ENCODE assay signal across 8 cellular contexts in the genomic region with DNA sequence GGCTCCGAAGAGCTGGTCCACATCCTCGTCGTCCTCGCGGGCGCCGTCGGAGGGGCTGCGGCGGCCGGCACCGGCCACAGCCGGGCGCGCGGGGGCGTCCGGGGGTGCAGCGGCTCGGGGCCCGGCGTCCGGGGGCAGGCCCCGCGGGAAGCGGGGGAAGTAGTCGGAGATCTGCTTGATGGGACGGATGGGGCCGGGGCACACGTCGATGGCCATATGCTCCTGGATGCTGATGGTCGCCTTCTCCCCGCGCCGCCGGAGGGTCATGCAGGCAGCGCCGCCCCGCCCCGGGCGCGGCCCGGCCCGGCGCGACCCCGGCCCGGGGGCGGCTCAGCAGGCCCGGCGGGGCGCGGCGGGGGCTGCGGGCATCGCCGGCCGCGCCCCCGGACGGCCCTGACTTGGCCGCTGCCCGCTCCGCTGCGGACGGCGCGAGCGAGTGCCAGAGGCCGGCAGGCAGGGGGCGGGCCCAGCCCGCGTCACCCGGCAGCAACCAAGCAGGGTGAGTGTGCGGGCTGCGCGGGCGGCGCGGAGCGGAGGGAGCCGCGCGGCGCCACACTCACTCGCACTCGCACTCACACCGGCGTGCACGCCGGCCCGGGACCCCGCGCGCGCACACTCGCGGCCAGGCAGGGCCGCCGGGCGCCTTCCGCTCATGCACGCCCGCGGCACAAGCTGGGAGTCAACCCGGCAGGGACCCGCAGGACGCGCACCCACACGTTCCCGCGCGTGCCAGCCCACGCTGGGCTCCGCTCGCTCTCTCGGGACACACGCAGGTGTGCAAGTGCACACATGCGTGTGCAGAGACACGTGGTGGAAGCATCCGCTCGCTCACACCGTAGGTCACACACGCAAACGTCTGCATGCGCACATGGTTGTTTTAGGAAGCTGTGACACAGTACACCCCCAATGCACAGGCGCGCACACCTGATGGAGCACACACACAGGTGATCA. TPM values are rescaled to one million over a fixed set of nuclear protein-coding genes. Genes with fewer than 3 reads are reported as not detected.
DNase-seq lines count a peak whose midpoint lies in the region; ATAC-seq and TF ChIP-seq lines count a peak whose summit lies in the region.

A gene (minus strand): TSS at position 438 of the 951 bp plus-strand sequence. CDS start 171 bp downstream, at position 267.

- H3K27me3 ChIP-seq in NT2/D1 (ENCODE audit: insufficient read depth, insufficient read length) = peaks cover 89% of the 10 kb centered on the region
- H3K27me3 ChIP-seq in endodermal cell (ENCODE audit: control insufficient read depth, insufficient read depth, low read length, poor library complexity, severe bottlenecking) = peaks cover 81% of the 10 kb centered on the region
- H3K27me3 ChIP-seq in mesendoderm (ENCODE audit: insufficient read depth, low read length, poor library complexity) = peaks cover 2% of the 10 kb centered on the region
- H3K27me3 ChIP-seq in suprapubic skin = peaks cover 55% of the 10 kb centered on the region

- H4K5ac ChIP-seq in mesendoderm (ENCODE audit: low read length) = no peak within 1 kb of the TSS

- TF ChIP-seq POLR2A in suprapubic skin (IDR thresholded peaks at IDR 0.05) = no peak

- peaks cover 19% of the 10 kb centered on the region for H3K4me1 ChIP-seq in NT2/D1 (ENCODE audit: insufficient read depth, insufficient read length)
- no peaks in the 10 kb centered on the region for H3K4me1 ChIP-seq in endodermal cell (ENCODE audit: control insufficient read depth, insufficient read depth, low read length)
- H3K4me1 ChIP-seq in mesendoderm (ENCODE audit: control insufficient read depth, low read depth, low read length) = no peaks in the 10 kb centered on the region
- peaks cover 36% of the 10 kb centered on the region for H3K4me1 ChIP-seq in suprapubic skin

- no peaks in the 10 kb centered on the region for H3K79me2 ChIP-seq in mesendoderm (ENCODE audit: control insufficient read depth, insufficient read depth, low read length)

- DNase-seq in COLO668 (lab: John Stamatoyannopoulos, UW; ENCODE audit: unreplicated experiment) (peak; percentile 41), NT2/D1 (ENCODE audit: low read depth, low spot score) (no peak), endodermal cell (peak; percentile 85), mesendoderm (peak; percentile 45), suprapubic skin (ENCODE audit: low spot score in 2 of 2) (no peak), NCI-H524 treated with DMSO at 0.1 percent for 48 hours (lab: John Stamatoyannopoulos, UW) (no peak)

- peak within 1 kb of the TSS; percentile 46 for H3K4ac ChIP-seq in mesendoderm (ENCODE audit: low read depth, low read length)

- no peak within 1 kb of the TSS for H2BK120ac ChIP-seq in mesendoderm (ENCODE audit: low read depth, low read length)

- H3K4me2 ChIP-seq in mesendoderm (ENCODE audit: low read length) = peak within 1 kb of the TSS; percentile 28

- ATAC-seq in GM18867 (IDR thresholded peaks at IDR 0.05; ENCODE audit: unreplicated experiment) = no peak
- ATAC-seq in HG02973 (IDR thresholded peaks at IDR 0.05; ENCODE audit: unreplicated experiment) = no peak

- peak within 1 kb of the TSS; percentile 29 for H3K23ac ChIP-seq in mesendoderm (ENCODE audit: low read length)

- H3K4me1 Mint-ChIP-seq in endodermal cell = peaks cover 4% of the 10 kb centered on the region

- no peaks in the 10 kb centered on the region for H3K36me3 Mint-ChIP-seq in endodermal cell (ENCODE audit: low read depth)

- no peak within 1 kb of the TSS for H2AK5ac ChIP-seq in mesendoderm (ENCODE audit: low read length)

- H3K9me3 ChIP-seq in NT2/D1 (ENCODE audit: insufficient read depth, low read length) (no peaks in the 10 kb centered on the region), endodermal cell (ENCODE audit: control insufficient read depth, low read length) (no peaks in the 10 kb centered on the region), suprapubic skin (no peaks in the 10 kb centered on the region)

- 15 to 28% methylated on average over 46 to 128 of the region's 128 CpGs for WGBS in endodermal cell (ENCODE audit: insufficient coverage in 1 of 2, insufficient read length in 1 of 2), 2 experiments
- no CpG with 5 or more reads among the region's 128 CpGs for WGBS in mesendoderm (ENCODE audit: extremely low coverage, insufficient coverage, low lambda C conversion rate)
- 40% methylated on average over 3 of the region's 128 CpGs for WGBS in suprapubic skin

- peak within 1 kb of the TSS; percentile 19 for H3K18ac ChIP-seq in mesendoderm (ENCODE audit: low read length)

- no peak within 1 kb of the TSS for H3K27ac Mint-ChIP-seq in endodermal cell

- H3K9ac ChIP-seq in NT2/D1 (ENCODE audit: insufficient read length, low read depth) (peak within 1 kb of the TSS; percentile 56), endodermal cell (ENCODE audit: extremely low read depth, low read length, poor library complexity, severe bottlenecking) (no peak within 1 kb of the TSS), mesendoderm (ENCODE audit: low read length) (peak within 1 kb of the TSS; percentile 38)

- H3K27ac ChIP-seq in endodermal cell (ENCODE audit: low read depth, low read length) (no peak within 1 kb of the TSS), mesendoderm (ENCODE audit: low read depth, low read length) (no peak within 1 kb of the TSS), suprapubic skin (peak within 1 kb of the TSS; percentile 62)

- H2BK15ac ChIP-seq in mesendoderm (replicated peaks; ENCODE audit: low read depth) = no peak within 1 kb of the TSS

- H3K36me3 ChIP-seq in NT2/D1 (ENCODE audit: insufficient read depth, insufficient read length, low read length) (no peaks in the 10 kb centered on the region), endodermal cell (ENCODE audit: control insufficient read depth, insufficient read depth, low read length) (no peaks in the 10 kb centered on the region), mesendoderm (ENCODE audit: control insufficient read depth, insufficient read depth, low read length) (no peaks in the 10 kb centered on the region), suprapubic skin (no peaks in the 10 kb centered on the region)

- H3K9me3 Mint-ChIP-seq in endodermal cell = no peaks in the 10 kb centered on the region

- H2BK5ac ChIP-seq in mesendoderm (ENCODE audit: low read length) = no peak within 1 kb of the TSS

- peak within 1 kb of the TSS; percentile 46 for H3K4me3 Mint-ChIP-seq in endodermal cell

- no peak within 1 kb of the TSS for H4K8ac ChIP-seq in mesendoderm (ENCODE audit: low read depth, low read length)

- H3K56ac ChIP-seq in mesendoderm (ENCODE audit: low read length) = peak within 1 kb of the TSS; percentile 75

- no peak for TF ChIP-seq CTCF in endodermal cell (conservative IDR thresholded peaks at IDR 0.05)
- TF ChIP-seq CTCF in suprapubic skin (IDR thresholded peaks at IDR 0.05) = no peak

- H3K27me3 Mint-ChIP-seq in endodermal cell (ENCODE audit: insufficient read depth) = peaks cover 77% of the 10 kb centered on the region

- no peaks in the 10 kb centered on the region for H3K79me1 ChIP-seq in mesendoderm (ENCODE audit: low read length)

- TF ChIP-seq EP300 in suprapubic skin (IDR thresholded peaks at IDR 0.05) = no peak

- peak within 1 kb of the TSS; percentile 39 for H3K4me3 ChIP-seq in NT2/D1 (ENCODE audit: insufficient read length, low read depth)
- H3K4me3 ChIP-seq in endodermal cell (ENCODE audit: low read length) = peak within 1 kb of the TSS; percentile 23
- no peak within 1 kb of the TSS for H3K4me3 ChIP-seq in mesendoderm (ENCODE audit: low read length)
- peak within 1 kb of the TSS; percentile 59 for H3K4me3 ChIP-seq in suprapubic skin

RNA-seq across cellular contexts. Expression of the gene that starts here (rescaled TPM):
- total RNA-seq in endodermal cell = 1 to 10 TPM; 1.4 to 2.6 TPM
- 4.2 TPM for polyA plus RNA-seq in endodermal cell (2013, experiment 1 of 2)
- 3.7 TPM for polyA plus RNA-seq in endodermal cell (2013, experiment 2 of 2)
- polyA plus RNA-seq in mesendoderm (2013, experiment 1 of 2) = 0.49 TPM
- polyA plus RNA-seq in mesendoderm (2013, experiment 2 of 2) = 0.36 TPM
- 10 to 100 TPM in 1 of 4 donors, 1 to 10 TPM in 3; 1.8 to 19.4 (median 6.1) TPM for total RNA-seq in suprapubic skin

Comparison
In these comparisons a context has a peak if more than half of its experiments do, and no peak if none do; other contexts are left out.
1. DNase-seq: peak in COLO668 (single experiment), endodermal cell (single experiment) and mesendoderm (single experiment); none in NT2/D1 (single experiment), suprapubic skin (0 of 2) and NCI-H524 treated with DMSO at 0.1 percent for 48 hours (single experiment).